Comparison of ENCODE assay signal across 25 cellular contexts in genomic region chr10:20156511-20156910, GRCh38.
DNase-seq lines count a peak whose midpoint lies in the region; ATAC-seq, FAIRE-seq and TF ChIP-seq lines count a peak whose summit lies in the region.
"Had no signal": no experiment of that assay in that cellular context is flagged by ENCODE, and none has a peak within 500 bp of the region (broad histone marks: within the 10 kb centered on the region; RNA-seq: fewer than 3 reads in every experiment).

No MANE protein-coding gene starts in this region.

- H3K27ac ChIP-seq in HepG2 (ENCODE audit: extremely low read length, insufficient read depth, low read length) (no peak overlapping the region), right lobe of liver (no peak overlapping the region), IMR-90 (ENCODE audit: insufficient read depth, low read length) (no peak overlapping the region), trophoblast cell (ENCODE audit: low read depth, low read length) (no peak overlapping the region), ascending aorta (no peak overlapping the region)
- H3K27ac ChIP-seq: 22Rv1, A549, BLaER1 had no signal

- H3K4me1 ChIP-seq in HepG2 (ENCODE audit: insufficient read depth, low read length) (no peaks in the 10 kb centered on the region), right lobe of liver (no peaks in the 10 kb centered on the region), IMR-90 (ENCODE audit: control insufficient read depth, insufficient read depth, low read length) (no peaks in the 10 kb centered on the region), trophoblast cell (ENCODE audit: control insufficient read depth in 1 of 2, insufficient read depth in 2 of 2, low read length in 2 of 2) (no peaks in the 10 kb centered on the region), ascending aorta (no peaks in the 10 kb centered on the region)
- H3K4me1 ChIP-seq: A549, BE2C, BLaER1 had no signal

- no peak overlapping the region for H3K14ac ChIP-seq in IMR-90 (replicated peaks; ENCODE audit: low read depth, low read length)
- H3K14ac ChIP-seq in trophoblast cell (ENCODE audit: low read length), result no peak overlapping the region

- H2AK9ac ChIP-seq in IMR-90 (replicated peaks; ENCODE audit: low read depth, low read length, poor library complexity), result no peak overlapping the region

- H3K79me2 ChIP-seq in HepG2 (ENCODE audit: insufficient read depth, low read length) (no peaks in the 10 kb centered on the region), trophoblast cell (ENCODE audit: control insufficient read depth, insufficient read depth, low read length, poor library complexity) (no peaks in the 10 kb centered on the region)

- H3K9me1 ChIP-seq in IMR-90 (ENCODE audit: insufficient read depth, low read length), result no peaks in the 10 kb centered on the region

- H3K4me2 ChIP-seq in HepG2 (ENCODE audit: low read depth, low read length) (no peak overlapping the region), IMR-90 (ENCODE audit: low read depth, low read length) (no peak overlapping the region), trophoblast cell (ENCODE audit: low read length) (no peak overlapping the region)
- H3K4me2 ChIP-seq: A549, BLaER1 had no signal

- H2BK5ac ChIP-seq in IMR-90 (ENCODE audit: low read depth, low read length, poor library complexity, severe bottlenecking), result no peak overlapping the region
- H2BK5ac ChIP-seq in trophoblast cell (ENCODE audit: low read depth, low read length, poor library complexity), result no peak overlapping the region

- FAIRE-seq in HepG2 (lab: Jason Lieb, UNC), result no peak
- FAIRE-seq: A549, GM12891, GM19239 had no signal

- in situ Hi-C loops in HepG2 (cut with HindIII; ENCODE audit: extremely low pct_ligation_motif_present, low pct_unique_long_range_greater_than_20kb), result no loop called here
- in situ Hi-C loops in IMR-90 (cut with MboI; ENCODE audit: low sequenced_read_pairs), result no loop called here

- no peak overlapping the region for H2BK12ac ChIP-seq in trophoblast cell (ENCODE audit: low read length)

- H4K12ac ChIP-seq in trophoblast cell (ENCODE audit: low read depth, low read length), result no peak overlapping the region

- no peaks in the 10 kb centered on the region for H3K36me3 ChIP-seq in HepG2 (replicated peaks in 1 of 2; ENCODE audit: control insufficient read depth in 1 of 2, insufficient read depth in 2 of 2, low read length in 2 of 2)
- no peaks in the 10 kb centered on the region for H3K36me3 ChIP-seq in right lobe of liver
- H3K36me3 ChIP-seq in IMR-90 (ENCODE audit: control insufficient read depth, insufficient read depth, low read length), result no peaks in the 10 kb centered on the region
- H3K36me3 ChIP-seq in trophoblast cell (ENCODE audit: control insufficient read depth in 1 of 2, insufficient read depth in 2 of 2, low read length in 2 of 2), result no peaks in the 10 kb centered on the region
- H3K36me3 ChIP-seq in ascending aorta, result no peaks in the 10 kb centered on the region
- H3K36me3 ChIP-seq: BE2C, BLaER1 had no signal

- TF ChIP-seq CTCF in HepG2 (CRISPR knock-in tag; IDR thresholded peaks at IDR 0.05) (no peak), right lobe of liver (IDR thresholded peaks at IDR 0.05) (no peak), IMR-90 (conservative IDR thresholded peaks at IDR 0.05; ENCODE audit: low read depth, low read length) (no peak), ascending aorta (IDR thresholded peaks at IDR 0.05) (no peak)

- H4K20me1 ChIP-seq in HepG2 (ENCODE audit: insufficient read depth, low read length) (no peaks in the 10 kb centered on the region), IMR-90 (ENCODE audit: insufficient read depth, low read length) (no peaks in the 10 kb centered on the region)
- H4K20me1 ChIP-seq: BLaER1 had no signal

- H3K4ac ChIP-seq in IMR-90 (ENCODE audit: low read depth, low read length), result no peak overlapping the region
- no peak overlapping the region for H3K4ac ChIP-seq in trophoblast cell (ENCODE audit: low read depth, low read length)

- no peak overlapping the region for H4K5ac ChIP-seq in IMR-90 (ENCODE audit: low read depth, low read length)

- H4K8ac ChIP-seq in IMR-90 (ENCODE audit: low read depth in 2 of 2, low read length in 2 of 2) (no peak overlapping the region), trophoblast cell (ENCODE audit: low read depth, low read length) (no peak overlapping the region)

- H3K9ac ChIP-seq in HepG2 (ENCODE audit: insufficient read depth, low read depth, low read length) (no peak overlapping the region), IMR-90 (ENCODE audit: low read depth, low read length) (no peak overlapping the region), trophoblast cell (ENCODE audit: low read length) (no peak overlapping the region)
- H3K9ac ChIP-seq: BLaER1 had no signal

- H2BK15ac ChIP-seq in IMR-90 (ENCODE audit: low read depth, low read length), result no peak overlapping the region

- DNase-seq in HepG2 (ENCODE audit: low spot score), result no peak
- no peak for DNase-seq in right lobe of liver
- DNase-seq in IMR-90, result no peak
- DNase-seq in trophoblast cell, result peak; percentile 57 to 79
- no peak for DNase-seq in GM03348 (ENCODE audit: low spot score)
- DNase-seq in ascending aorta (ENCODE audit: low spot score in 2 of 2), result no peak
- DNase-seq: ACHN; BE2C; C1 segment of cervical spinal cord; CD4-positive, alpha-beta memory T cell; CD4-positive, CD25-positive, alpha-beta regulatory T cell; CD8-positive, alpha-beta memory T cell; COR-L47; DMS 273 treated with DMSO at 0.1 percent for 48 hours; DMS153; DMS53; DMS79; DND-41; EL; GDM1 had no signal

- H2AFZ ChIP-seq in HepG2 (ENCODE audit: low read length) (no peak overlapping the region), IMR-90 (replicated peaks; ENCODE audit: low read length, poor library complexity) (no peak overlapping the region), trophoblast cell (ENCODE audit: insufficient read depth, low read length, poor library complexity) (no peak overlapping the region)

- H3K18ac ChIP-seq in IMR-90 (ENCODE audit: low read depth, low read length), result no peak overlapping the region
- no peak overlapping the region for H3K18ac ChIP-seq in trophoblast cell (ENCODE audit: low read length)

- H3K79me1 ChIP-seq in IMR-90 (ENCODE audit: low read depth in 1 of 2, low read length in 2 of 2) (no peaks in the 10 kb centered on the region), trophoblast cell (ENCODE audit: low read length) (no peaks in the 10 kb centered on the region)

- H3K9me3 ChIP-seq in HepG2 (ENCODE audit: low read length) (no peaks in the 10 kb centered on the region), right lobe of liver (no peaks in the 10 kb centered on the region), IMR-90 (ENCODE audit: control insufficient read depth, insufficient read depth, low read length) (no peaks in the 10 kb centered on the region), trophoblast cell (ENCODE audit: insufficient read depth, low read depth, low read length) (no peaks in the 10 kb centered on the region), ascending aorta (no peaks in the 10 kb centered on the region)
- H3K9me3 ChIP-seq: A549, BE2C, BLaER1 had no signal

- 35% methylated on average over 2 of the region's 2 CpGs for WGBS in HepG2 (ENCODE audit: low lambda C conversion rate)
- WGBS in right lobe of liver (ENCODE audit: insufficient coverage, low coverage, low lambda C conversion rate, missing lambda C conversion rate), result 55% methylated on average over 2 of the region's 2 CpGs
- 90% methylated on average over 2 of the region's 2 CpGs; no CpG with 5 or more reads in 1 of the 2 experiments for WGBS in IMR-90 (ENCODE audit: extremely low coverage in 2 of 2, insufficient read length in 1 of 2), 2 experiments
- WGBS in trophoblast cell (ENCODE audit: extremely low coverage, insufficient coverage, insufficient read length), result no CpG with 5 or more reads among the region's 2 CpGs

- dilution Hi-C loops in IMR-90 (cut with HindIII; ENCODE audit: low sequenced_read_pairs, unreplicated experiment), result no loop called here

- ATAC-seq in HepG2 (no peak), right lobe of liver (no peak), IMR-90 (ENCODE audit: low read depth) (no peak)
- ATAC-seq: A549 had no signal

- no TSS peak for BruUV-seq in HepG2 (replicated peaks; lab: Mats Ljungman, UMichigan)
- BruUV-seq in IMR-90 (replicated peaks; lab: Mats Ljungman, UMichigan), result no TSS peak

- H2BK20ac ChIP-seq in IMR-90 (ENCODE audit: low read depth, low read length), result no peak overlapping the region

- POLR2A ChIA-PET in HepG2 (lab: Yijun Ruan, JAX) (no interaction called here), IMR-90 (lab: Charles Lee; ENCODE audit: unreplicated experiment) (no interaction called here)

- H2BK120ac ChIP-seq in IMR-90 (ENCODE audit: low read depth, low read length), result no peak overlapping the region
- no peak overlapping the region for H2BK120ac ChIP-seq in trophoblast cell (ENCODE audit: insufficient read depth, low read length, poor library complexity)

- TF ChIP-seq RAD21 in HepG2 (CRISPR knock-in tag; IDR thresholded peaks at IDR 0.05) (no peak), IMR-90 (IDR thresholded peaks at IDR 0.05; ENCODE audit: low read length) (no peak)

- no peak overlapping the region for H3K56ac ChIP-seq in IMR-90 (ENCODE audit: extremely low read depth, insufficient read depth, low read length)

- TF ChIP-seq POLR2A in HepG2 (IDR thresholded peaks at IDR 0.05; ENCODE audit: insufficient read depth in 1 of 2, low read depth in 2 of 2, low read length in 2 of 2), result no peak
- no peak for TF ChIP-seq POLR2A in right lobe of liver (IDR thresholded peaks at IDR 0.05)
- TF ChIP-seq POLR2A in IMR-90 (IDR thresholded peaks at IDR 0.05; ENCODE audit: low read depth, low read length), result no peak

- H2AK5ac ChIP-seq in IMR-90 (ENCODE audit: low read depth, low read length) (no peak overlapping the region), trophoblast cell (ENCODE audit: low read length) (no peak overlapping the region)

- TF ChIP-seq EP300 in HepG2 (IDR thresholded peaks at IDR 0.05; ENCODE audit: low read depth in 2 of 2, low read length in 2 of 2) (no peak), HepG2 (CRISPR knock-in tag; IDR thresholded peaks at IDR 0.05; ENCODE audit: borderline replicate concordance) (no peak)

- H3K23ac ChIP-seq in IMR-90 (ENCODE audit: low read depth, low read length) (no peak overlapping the region), trophoblast cell (ENCODE audit: low read length) (no peak overlapping the region)

- intact Hi-C loops in HepG2 (cut with micrococcal nuclease; ENCODE audit: unreplicated experiment), result no loop called here
- intact Hi-C loops in right lobe of liver (cut with DNase I), result no loop called here
- intact Hi-C loops in IMR-90 (cut with micrococcal nuclease), result no loop called here
- intact Hi-C loops in ascending aorta (cut with DNase I), result no loop called here

- H3K4me3 ChIP-seq in HepG2 (replicated peaks in 1 of 3; ENCODE audit: insufficient read depth in 1 of 3, low read depth in 2 of 3, low read length in 3 of 3), result no peak overlapping the region
- no peak overlapping the region for H3K4me3 ChIP-seq in right lobe of liver
- H3K4me3 ChIP-seq in IMR-90 (ENCODE audit: insufficient read depth, low read depth, low read length), result no peak overlapping the region
- no peak overlapping the region for H3K4me3 ChIP-seq in trophoblast cell (ENCODE audit: low read depth, low read length)
- H3K4me3 ChIP-seq in ascending aorta, result no peak overlapping the region
- H3K4me3 ChIP-seq: A549, BLaER1 had no signal

- H3K27me3 ChIP-seq in HepG2 (ENCODE audit: control insufficient read depth in 1 of 2, insufficient read depth in 2 of 2, low read length in 2 of 2), result no peaks in the 10 kb centered on the region
- H3K27me3 ChIP-seq in right lobe of liver, result no peaks in the 10 kb centered on the region
- no peaks in the 10 kb centered on the region for H3K27me3 ChIP-seq in IMR-90 (ENCODE audit: control insufficient read depth, insufficient read depth, low read length)
- H3K27me3 ChIP-seq in trophoblast cell (ENCODE audit: insufficient read depth, low read length), result no peaks in the 10 kb centered on the region
- no peaks in the 10 kb centered on the region for H3K27me3 ChIP-seq in ascending aorta
- H3K27me3 ChIP-seq: BE2C, BLaER1 had no signal

- CTCF ChIA-PET in HepG2 (lab: Yijun Ruan, JAX; ENCODE audit: low intra/inter-chr PET ratio, low total read pairs), result no interaction called here
- CTCF ChIA-PET in IMR-90 (lab: Yijun Ruan, JAX), result no interaction called here

- H4K91ac ChIP-seq in IMR-90 (ENCODE audit: insufficient read depth, low read depth, low read length) (no peak overlapping the region), trophoblast cell (ENCODE audit: low read depth, low read length) (no peak overlapping the region)

Comparison
In these comparisons a context has a peak if more than half of its experiments do, and no peak if none do; other contexts are left out.
1. DNase-seq: peak in trophoblast cell (2 of 2); none in HepG2 (single experiment), right lobe of liver (0 of 3), IMR-90 (single experiment), GM03348 (single experiment) and ascending aorta (0 of 2).